ENCODE assay signal across 8 cellular contexts in genomic region chr13:90222758-90223157, GRCh38.
"Had no signal": no experiment of that assay in that cellular context is flagged by ENCODE, and none has a peak within 500 bp of the region (broad histone marks: within the 10 kb centered on the region; RNA-seq: fewer than 3 reads in every experiment).

No MANE protein-coding gene starts in this region.

- H2AFZ ChIP-seq: GM23338 had no signal

- FAIRE-seq: H1, H54, HepG2 had no signal

- H3K4me3 ChIP-seq: GM23338 had no signal

- DNase-seq: H9, HCEC 1CT, KG1 had no signal

- ATAC-seq: GM23338, HepG2 had no signal

- H3K4me2 ChIP-seq: GM23338 had no signal

- H3K27ac ChIP-seq: HL-60 had no signal
